11 cellular contexts compared by ENCODE assay signal in the genomic region with DNA sequence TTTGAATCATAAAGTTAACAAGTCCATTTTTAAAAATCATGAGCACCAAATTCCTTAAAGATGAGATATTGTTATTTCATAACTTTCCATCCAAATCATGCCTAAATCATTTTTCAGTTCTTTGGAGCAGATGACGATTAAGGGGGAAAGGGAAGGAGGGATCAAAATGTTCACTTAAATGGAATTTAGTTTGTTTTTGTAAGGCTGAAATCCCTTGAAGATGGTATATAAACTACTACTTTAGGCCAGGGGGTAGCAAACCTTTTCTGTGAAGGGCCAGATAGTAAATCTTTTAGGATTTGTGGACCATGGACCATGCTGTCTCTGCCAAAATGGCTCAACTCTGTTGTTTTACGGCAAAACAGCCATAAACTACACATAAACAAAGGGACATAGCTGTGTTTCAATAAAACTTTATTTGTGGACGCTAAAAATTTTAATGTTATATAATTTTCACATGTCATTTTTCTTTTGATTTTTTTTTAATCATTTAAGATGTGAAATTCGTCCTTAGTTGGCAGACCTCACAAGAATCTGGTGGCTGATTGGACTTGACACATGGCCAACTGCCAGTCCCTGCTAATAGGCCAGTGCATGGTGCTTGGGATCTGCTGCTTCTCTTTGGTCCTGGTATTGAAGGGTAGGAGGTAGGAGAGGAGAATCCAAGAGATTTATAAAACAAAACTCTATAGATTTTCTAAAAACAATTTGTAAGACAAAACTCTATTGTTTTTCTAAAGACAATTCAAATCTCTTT. TPM values are rescaled to one million over a fixed set of nuclear protein-coding genes. Genes with fewer than 3 reads are reported as not detected.
A peak's percentile ranks its signal among the peaks of the same experiment; 100 is the strongest.
DNase-seq lines count a peak whose midpoint lies in the region; ATAC-seq, FAIRE-seq and TF ChIP-seq lines count a peak whose summit lies in the region.
"Had no signal": no experiment of that assay in that cellular context is flagged by ENCODE, and none has a peak within 500 bp of the region (broad histone marks: within the 10 kb centered on the region; RNA-seq: fewer than 3 reads in every experiment).

No MANE protein-coding gene starts in this region.

- H3K4me3 ChIP-seq in gastroesophageal sphincter = no peak overlapping the region
- H3K4me3 ChIP-seq in thoracic aorta = peak overlapping the region; percentile 31
- H3K4me3 ChIP-seq: cardiac muscle cell, neural progenitor cell had no signal

- TF ChIP-seq EP300 in gastroesophageal sphincter (IDR thresholded peaks at IDR 0.05) = no peak

- H3K27me3 Mint-ChIP-seq in Calu3 (ENCODE audit: unreplicated experiment) = no peaks in the 10 kb centered on the region

- no peak for TF ChIP-seq POLR2A in H54 (IDR thresholded peaks at IDR 0.05; ENCODE audit: low read depth, low read length)
- no peak for TF ChIP-seq POLR2A in gastroesophageal sphincter (IDR thresholded peaks at IDR 0.05)

- no peak for DNase-seq in H54 (ENCODE audit: insufficient read length, low spot score)
- no peak for DNase-seq in thoracic aorta (ENCODE audit: low spot score)
- DNase-seq in Calu3 = no peak
- DNase-seq: hippocampal formation, NCI-H2171 had no signal

- CTCF ChIA-PET in Calu3 (lab: Charles Lee) = no interaction called here

- TF ChIP-seq CTCF in VCaP (conservative IDR thresholded peaks at IDR 0.05) (no peak), gastroesophageal sphincter (IDR thresholded peaks at IDR 0.05) (no peak), thoracic aorta (IDR thresholded peaks at IDR 0.05) (no peak), Calu3 (IDR thresholded peaks at IDR 0.05; ENCODE audit: unreplicated experiment) (no peak)

- H3K27ac ChIP-seq in VCaP (peak overlapping the region; percentile 95; the same call in 1 of the 2 replicates), gastroesophageal sphincter (peak overlapping the region; percentile 76 to 96 (median 86)), thoracic aorta (peak overlapping the region; percentile 88 to 91)
- H3K27ac ChIP-seq: cardiac muscle cell, neural progenitor cell had no signal

- H3K27me3 ChIP-seq in gastroesophageal sphincter (no peaks in the 10 kb centered on the region), thoracic aorta (replicated peaks; ENCODE audit: insufficient read depth) (no peaks in the 10 kb centered on the region)
- H3K27me3 ChIP-seq: cardiac muscle cell, neural progenitor cell had no signal

- H3K36me3 Mint-ChIP-seq in Calu3 (ENCODE audit: insufficient read depth, unreplicated experiment) = peaks cover 8% of the 10 kb centered on the region
- H3K36me3 Mint-ChIP-seq: neural progenitor cell had no signal

- H3K4me1 ChIP-seq in gastroesophageal sphincter (peaks cover 20 to 51% (median 32%) of the 10 kb centered on the region in 3 donors), thoracic aorta (ENCODE audit: control insufficient read depth in 1 of 2, low read depth in 2 of 2) (peaks cover 37 to 58% of the 10 kb centered on the region in 2 donors)
- H3K4me1 ChIP-seq: neural progenitor cell had no signal

- no TSS peak for BruUV-seq in Calu3 (replicated peaks; lab: Mats Ljungman, UMichigan)

- H3K9me3 ChIP-seq in gastroesophageal sphincter = no peaks in the 10 kb centered on the region
- H3K9me3 ChIP-seq in thoracic aorta = no peaks in the 10 kb centered on the region

- H3K4me1 Mint-ChIP-seq in Calu3 (ENCODE audit: low read depth, unreplicated experiment) = peaks cover 2% of the 10 kb centered on the region
- H3K4me1 Mint-ChIP-seq: neural progenitor cell had no signal

- WGBS in gastroesophageal sphincter (ENCODE audit: low coverage in 1 of 2), 2 donors = 46 to 52% methylated on average over 4 of the region's 4 CpGs

- intact Hi-C loops in Calu3 (cut with micrococcal nuclease; ENCODE audit: unreplicated experiment) = no loop called here

- FAIRE-seq in H54 (lab: Jason Lieb, UNC) = peak; percentile 64

- H3K9me3 Mint-ChIP-seq in Calu3 (ENCODE audit: low read depth, unreplicated experiment) = no peaks in the 10 kb centered on the region
- H3K9me3 Mint-ChIP-seq: neural progenitor cell had no signal

- H3K36me3 ChIP-seq in gastroesophageal sphincter (no peaks in the 10 kb centered on the region), thoracic aorta (no peaks in the 10 kb centered on the region)
- H3K36me3 ChIP-seq: cardiac muscle cell, neural progenitor cell had no signal

- H3K27ac Mint-ChIP-seq in Calu3 (ENCODE audit: unreplicated experiment) = no peak overlapping the region
- H3K27ac Mint-ChIP-seq: neural progenitor cell had no signal

- H3K4me3 Mint-ChIP-seq in Calu3 (ENCODE audit: low read depth, unreplicated experiment) = no peak overlapping the region
- H3K4me3 Mint-ChIP-seq: neural progenitor cell had no signal

- ATAC-seq in gastroesophageal sphincter = peak; percentile 23
- ATAC-seq in thoracic aorta (ENCODE audit: insufficient number of reproducible peaks, low FRiP score, low read depth) = no peak
- no peak for ATAC-seq in GM18519 (IDR thresholded peaks at IDR 0.05; ENCODE audit: low FRiP score, unreplicated experiment)
- ATAC-seq in HG03139 (IDR thresholded peaks at IDR 0.05; ENCODE audit: unreplicated experiment) = no peak

RNA-seq across cellular contexts. Expression of gene RTN4, which starts 52.0 kb away (rescaled TPM):
- total RNA-seq in gastroesophageal sphincter (100 to 1,000 TPM; 216 to 304 (median 228) TPM), thoracic aorta (100 to 1,000 TPM; 253 to 331 TPM), Calu3 (2022) (386 and 394 TPM in 2 replicates)
